In the genomic region with DNA sequence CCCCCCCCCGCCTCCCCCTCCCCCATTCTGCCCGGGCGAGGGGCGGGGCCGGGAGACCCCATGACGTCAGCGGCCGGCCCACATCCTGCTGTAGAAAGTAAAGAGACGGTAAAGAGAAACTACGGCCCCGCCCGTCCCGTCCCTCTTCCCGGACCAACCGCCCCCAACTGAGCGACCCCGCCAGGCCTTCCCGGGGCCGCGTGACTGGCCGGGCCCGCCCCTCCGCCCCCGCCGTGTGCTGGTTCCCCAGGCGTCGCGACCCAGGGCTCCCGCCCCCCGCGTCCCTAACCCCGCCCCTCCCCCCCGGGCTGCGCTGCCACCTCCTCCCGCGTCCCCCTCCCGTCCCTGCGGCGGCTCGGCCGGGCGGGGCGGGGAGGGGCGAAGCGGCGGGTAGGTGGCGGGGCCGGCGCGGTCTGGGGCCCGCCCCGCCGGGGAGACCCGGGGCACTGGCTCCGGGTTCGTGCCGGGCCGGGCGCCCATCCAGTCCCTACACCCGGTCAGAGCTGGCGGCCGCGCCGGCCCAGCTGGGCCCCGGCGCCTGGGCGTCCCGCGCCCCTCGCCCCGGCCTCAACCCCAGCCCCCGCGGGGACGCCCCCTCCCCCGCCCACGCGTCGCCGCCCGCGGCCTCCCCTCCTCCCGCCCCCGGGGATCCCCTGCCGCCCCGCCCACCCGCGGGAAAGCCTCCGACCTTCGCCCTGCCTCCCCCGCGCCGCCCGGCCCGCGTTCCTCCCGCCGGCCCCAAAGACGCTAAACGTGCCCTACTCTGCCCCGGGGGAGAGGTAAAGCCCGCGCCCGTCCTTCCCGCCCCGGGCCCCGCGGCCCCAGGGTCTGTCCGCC, we compare ENCODE assay signal across 8 cellular contexts. TPM values are rescaled to one million over a fixed set of nuclear protein-coding genes. Genes with fewer than 3 reads are reported as not detected.
A peak's percentile ranks its signal among the peaks of the same experiment; 100 is the strongest.
DNase-seq lines count a peak whose midpoint lies in the region; ATAC-seq, FAIRE-seq and TF ChIP-seq lines count a peak whose summit lies in the region.

No MANE protein-coding gene starts in this region.

- POLR2A ChIA-PET in activated CD4-positive, alpha-beta T cell treated with anti-CD3 and anti-CD28 coated beads, Interleukin-2, amount 10 ng/mL, durations not matched to agents 7 days and 5 days (lab: Charles Lee), result no interaction called here
- POLR2A ChIA-PET in HepG2 (lab: Yijun Ruan, JAX), result interaction anchor here (1.2 to 1.9 kb wide), 2 partner anchors 10 to 1593 kb away, joined by 3 to 10 read pairs; no protein-coding TSS in a partner anchor

- intact Hi-C loops in CD14-positive monocyte (cut with micrococcal nuclease), result loop anchor here (5.0 kb wide), 1 partner anchor 34 kb away; no protein-coding TSS in a partner anchor
- intact Hi-C loops in HepG2 (cut with micrococcal nuclease; ENCODE audit: unreplicated experiment), result loop anchor here (10.0 kb wide), 1 partner anchor 477 kb away; the partner anchor contains the start of gene TMEM170B

- peaks cover 17% of the 10 kb centered on the region for H4K20me1 ChIP-seq in HepG2 (ENCODE audit: insufficient read depth, low read length)

- peaks cover 36% of the 10 kb centered on the region for H3K79me2 ChIP-seq in HepG2 (ENCODE audit: insufficient read depth, low read length)

- peak; percentile 41 to 45; a peak in 3 of 4 replicates for TF ChIP-seq POLR2A in HepG2 (IDR thresholded peaks at IDR 0.05; ENCODE audit: insufficient read depth in 1 of 2, low read depth in 2 of 2, low read length in 2 of 2)

- H3K9me3 Mint-ChIP-seq in CD14-positive monocyte, result peaks cover 0 to 9% (median 4%) of the 10 kb centered on the region in 7 donors
- H3K9me3 Mint-ChIP-seq in activated CD4-positive, alpha-beta T cell treated with anti-CD3 and anti-CD28 coated beads, Interleukin-2, amount 10 ng/mL, durations not matched to agents 7 days and 5 days, result peaks cover 12% of the 10 kb centered on the region

- ATAC-seq in GM19351 (IDR thresholded peaks at IDR 0.05; ENCODE audit: unreplicated experiment) (peak; percentile 60), HG03469 (IDR thresholded peaks at IDR 0.05; ENCODE audit: unreplicated experiment) (peak; percentile 31), HepG2 (peak; percentile 78)

- no peak for FAIRE-seq in HepG2 (lab: Jason Lieb, UNC)

- 1% methylated on average over 36 of the region's 108 CpGs for WGBS in HepG2 (ENCODE audit: low lambda C conversion rate)

- no peak for TF ChIP-seq RAD21 in HepG2 (CRISPR knock-in tag; IDR thresholded peaks at IDR 0.05)

- BruUV-seq in HepG2 (replicated peaks; lab: Mats Ljungman, UMichigan), result no TSS peak

- peaks cover 0 to 5% (median 5%) of the 10 kb centered on the region in 3 donors for H3K27me3 Mint-ChIP-seq in CD14-positive monocyte (ENCODE audit: low read depth in 3 of 3)
- no peaks in the 10 kb centered on the region for H3K27me3 Mint-ChIP-seq in activated CD4-positive, alpha-beta T cell treated with anti-CD3 and anti-CD28 coated beads, Interleukin-2, amount 10 ng/mL, durations not matched to agents 7 days and 5 days

- peaks cover 35% of the 10 kb centered on the region for H3K4me1 Mint-ChIP-seq in CD14-positive monocyte
- peaks cover 53% of the 10 kb centered on the region for H3K4me1 Mint-ChIP-seq in activated CD4-positive, alpha-beta T cell treated with anti-CD3 and anti-CD28 coated beads, Interleukin-2, amount 10 ng/mL, durations not matched to agents 7 days and 5 days

- H3K9ac ChIP-seq in HepG2 (ENCODE audit: insufficient read depth, low read depth, low read length), result peak overlapping the region; percentile 96

- peak overlapping the region; percentile 93 for H3K4me3 ChIP-seq in coronary artery
- H3K4me3 ChIP-seq in HepG2 (replicated peaks in 1 of 3; ENCODE audit: insufficient read depth in 1 of 3, low read depth in 2 of 3, low read length in 3 of 3), result peak overlapping the region; percentile 90 to 97 (median 94); a peak in 4 of 6 replicates

- peak; percentile 98 for DNase-seq in CD14-positive monocyte (ENCODE audit: low spot score)
- peak; percentile 98 for DNase-seq in NCI-H69 (lab: John Stamatoyannopoulos, UW)
- DNase-seq in activated CD4-positive, alpha-beta T cell treated with anti-CD3 and anti-CD28 coated beads, Interleukin-2, amount 10 ng/mL, durations not matched to agents 7 days and 5 days, result peak; percentile 95
- DNase-seq in coronary artery (ENCODE audit: low spot score), result peak; percentile 99
- DNase-seq in HepG2 (ENCODE audit: low spot score), result peak; percentile 95
- DNase-seq in stimulated activated CD4-positive, alpha-beta T cell treated with anti-CD3 and anti-CD28 coated beads, Interleukin-4, amount 100 ng/mL, for 4 hours, result peak; percentile 93 to 96

- peaks cover 31% of the 10 kb centered on the region for H3K4me1 ChIP-seq in HepG2 (ENCODE audit: insufficient read depth, low read length)

- no peaks in the 10 kb centered on the region for H3K9me3 ChIP-seq in HepG2 (ENCODE audit: low read length)

- CTCF ChIA-PET in activated CD4-positive, alpha-beta T cell treated with anti-CD3 and anti-CD28 coated beads, Interleukin-2, amount 10 ng/mL, durations not matched to agents 7 days and 5 days (lab: Charles Lee), result interaction anchor here (1.3 kb wide), 1 partner anchor 9 kb away, joined by 3 read pairs; no protein-coding TSS in a partner anchor
- CTCF ChIA-PET in HepG2 (lab: Yijun Ruan, JAX; ENCODE audit: low intra/inter-chr PET ratio, low total read pairs), result no interaction called here

- H3K36me3 ChIP-seq in HepG2 (replicated peaks in 1 of 2; ENCODE audit: control insufficient read depth in 1 of 2, insufficient read depth in 2 of 2, low read length in 2 of 2), result 0 out of 5 replicates have a peak, but pooled peaks cover 0 to 1% of the 10 kb centered on the region in 2 experiments

- no peak overlapping the region for H2AFZ ChIP-seq in HepG2 (ENCODE audit: low read length)

- peak overlapping the region; percentile 26 to 85 for H3K4me3 Mint-ChIP-seq in CD14-positive monocyte
- H3K4me3 Mint-ChIP-seq in activated CD4-positive, alpha-beta T cell treated with anti-CD3 and anti-CD28 coated beads, Interleukin-2, amount 10 ng/mL, durations not matched to agents 7 days and 5 days, result peak overlapping the region; percentile 89

- TF ChIP-seq CTCF in CD14-positive monocyte (IDR thresholded peaks at IDR 0.05) (no peak), coronary artery (IDR thresholded peaks at IDR 0.05) (no peak), HepG2 (CRISPR knock-in tag; IDR thresholded peaks at IDR 0.05) (no peak)

- TF ChIP-seq EP300 in HepG2 (IDR thresholded peaks at IDR 0.05; ENCODE audit: low read depth in 2 of 2, low read length in 2 of 2) (peak in 1 of 2 experiments; percentile 7; a peak in 1 of 4 replicates), HepG2 (CRISPR knock-in tag; IDR thresholded peaks at IDR 0.05; ENCODE audit: borderline replicate concordance) (no peak)

- peaks cover 18 to 19% of the 10 kb centered on the region in 2 donors for H3K36me3 Mint-ChIP-seq in CD14-positive monocyte
- H3K36me3 Mint-ChIP-seq in activated CD4-positive, alpha-beta T cell treated with anti-CD3 and anti-CD28 coated beads, Interleukin-2, amount 10 ng/mL, durations not matched to agents 7 days and 5 days (ENCODE audit: low read depth), result peaks cover 24% of the 10 kb centered on the region

- H3K27ac ChIP-seq in coronary artery (peak overlapping the region; percentile 88 to 100), HepG2 (ENCODE audit: extremely low read length, insufficient read depth, low read length) (peak overlapping the region; percentile 91)

- H3K27me3 ChIP-seq in HepG2 (ENCODE audit: control insufficient read depth in 1 of 2, insufficient read depth in 2 of 2, low read length in 2 of 2), result no peaks in the 10 kb centered on the region; a peak in 1 of 5 replicates

- in situ Hi-C loops in HepG2 (cut with HindIII; ENCODE audit: extremely low pct_ligation_motif_present, low pct_unique_long_range_greater_than_20kb), result no loop called here

- H3K4me2 ChIP-seq in HepG2 (ENCODE audit: low read depth, low read length), result no peak overlapping the region; the same call in 1 of the 2 replicates

- peak overlapping the region in 6 of 7 donors; percentile 86 to 98 (median 96) for H3K27ac Mint-ChIP-seq in CD14-positive monocyte
- H3K27ac Mint-ChIP-seq in activated CD4-positive, alpha-beta T cell treated with anti-CD3 and anti-CD28 coated beads, Interleukin-2, amount 10 ng/mL, durations not matched to agents 7 days and 5 days, result peak overlapping the region; percentile 99

TF ChIP-seq in HepG2, 621 proteins besides CTCF, POLR2A, EP300 and RAD21 (continues in another document):
- no peak for TF ChIP-seq DBP (CRISPR knock-in tag; IDR thresholded peaks at IDR 0.05; ENCODE audit: not compliant biosample characterization)

RNA-seq across cellular contexts. Expression of gene HIVEP1, which starts 0.6 kb away (rescaled TPM):
- 1 to 10 TPM; 1.7 to 2.7 TPM for polyA plus RNA-seq in CD14-positive monocyte
- 10 to 100 TPM; 24.2 to 33.0 TPM for total RNA-seq in activated CD4-positive, alpha-beta T cell treated with anti-CD3 and anti-CD28 coated beads, Interleukin-2, amount 10 ng/mL, durations not matched to agents 7 days and 5 days
- total RNA-seq in HepG2 (2016; rRNA removed; fragmentation: Illumina TruSeq; extraction: Trizol), result 7.4 and 11.1 TPM in 2 replicates
- total RNA-seq in HepG2 (2016; cell fraction: cytosol; rRNA removed; fragmentation: Illumina TruSeq; extraction: Trizol; ENCODE audit: low read depth), result 1.6 and 2.1 TPM in 2 replicates
- 7.9 and 9.1 TPM in 2 replicates for total RNA-seq in HepG2 (2016; cell fraction: insoluble cytoplasmic fraction; rRNA removed; fragmentation: Illumina TruSeq; extraction: Trizol)
- total RNA-seq in HepG2 (2016; cell fraction: membrane; rRNA removed; fragmentation: Illumina TruSeq; extraction: Trizol), result 4.1 and 4.8 TPM in 2 replicates
- 20.1 and 25.7 TPM in 2 replicates for total RNA-seq in HepG2 (2016; cell fraction: nucleus; rRNA removed; fragmentation: Illumina TruSeq; extraction: Trizol)
- polyA plus RNA-seq in HepG2 (2011; rRNA removed), result 9.9 and 10.9 TPM in 2 replicates
- polyA plus RNA-seq in HepG2 (2011; cell fraction: cytosol; rRNA removed), result 8.4 and 8.9 TPM in 2 replicates
- polyA plus RNA-seq in HepG2 (2011; cell fraction: nucleus; rRNA removed), result 15.8 and 16.8 TPM in 2 replicates
- 7.8 and 9.0 TPM in 2 replicates for polyA plus RNA-seq in HepG2 (2012)
- 0.77 and 1.1 TPM in 2 replicates for polyA plus RNA-seq in HepG2 (2016; cell fraction: cytosol; fragmentation: Illumina TruSeq; extraction: Trizol; ENCODE audit: low read depth)
- 6.8 and 7.6 TPM in 2 replicates for polyA plus RNA-seq in HepG2 (2016; cell fraction: insoluble cytoplasmic fraction; fragmentation: Illumina TruSeq; extraction: Trizol; ENCODE audit: low read depth)
- 1.6 and 1.7 TPM in 2 replicates for polyA plus RNA-seq in HepG2 (2016; cell fraction: membrane; fragmentation: Illumina TruSeq; extraction: Trizol; ENCODE audit: low read depth)
- 13.9 and 14.0 TPM in 2 replicates for polyA plus RNA-seq in HepG2 (2016; cell fraction: nucleus; fragmentation: Illumina TruSeq; extraction: Trizol; ENCODE audit: insufficient read depth, low read depth)
- 28.2 and 31.3 TPM in 2 replicates for polyA minus RNA-seq in HepG2 (2011; rRNA and poly(A)+ RNA removed; ENCODE audit: low replicate concordance)
- 11.1 and 13.6 TPM in 2 replicates for polyA minus RNA-seq in HepG2 (2011; cell fraction: cytosol; rRNA and poly(A)+ RNA removed)
- polyA minus RNA-seq in HepG2 (2011; cell fraction: nucleus; rRNA and poly(A)+ RNA removed), result 69.6 and 70.4 TPM in 2 replicates

Comparison
In these comparisons a context has a peak if more than half of its experiments do, and no peak if none do; other contexts are left out.
1. Peak in every context shown above with its lines: DNase-seq, ATAC-seq, H3K4me3 ChIP-seq and H3K27ac ChIP-seq.